In genomic region chr22:48779661-48780596, GRCh38 we compare ENCODE assay signal across 19 cellular contexts.
"Had no signal": no experiment of that assay in that cellular context is flagged by ENCODE, and none has a peak within 500 bp of the region (broad histone marks: within the 10 kb centered on the region; RNA-seq: fewer than 3 reads in every experiment).

No MANE protein-coding gene starts in this region.

- H3K27ac Mint-ChIP-seq: activated CD4-positive, alpha-beta memory T cell treated with anti-CD3 and anti-CD28 coated beads, Interleukin-2, amount 10 ng/mL, durations not matched to agents 7 days and 5 days; activated CD4-positive, alpha-beta T cell treated with anti-CD3 and anti-CD28 coated beads for 36 hours; activated naive CD4-positive, alpha-beta T cell treated with anti-CD3 and anti-CD28 coated beads, Interleukin-2, amount 10 ng/mL, durations not matched to agents 7 days and 5 days; activated T-cell treated with anti-CD3 and anti-CD28 coated beads, Interleukin-2, amount 50 U/mL, for 24 hours; activated T-helper 17 cell treated with anti-CD3 and anti-CD28 coated beads, Interleukin-2, amount 50 U/mL, for 72 hours; mesothelial cell of epicardium; naive thymus-derived CD8-positive, alpha-beta T cell; stimulated activated naive CD8-positive, alpha-beta T cell treated with anti-CD3 and anti-CD28 coated beads, Interleukin-15, Interleukin-2, amounts not matched to agents 100 ng/mL and 50 ng/mL, for 24 hours had no signal

- H3K4me3 ChIP-seq: spleen, thyroid gland had no signal

- H3K36me3 ChIP-seq: spleen, thyroid gland had no signal

- H3K4me3 Mint-ChIP-seq: activated CD4-positive, alpha-beta memory T cell treated with anti-CD3 and anti-CD28 coated beads, Interleukin-2, amount 10 ng/mL, durations not matched to agents 7 days and 5 days; activated CD4-positive, alpha-beta T cell treated with anti-CD3 and anti-CD28 coated beads for 36 hours; activated naive CD4-positive, alpha-beta T cell treated with anti-CD3 and anti-CD28 coated beads, Interleukin-2, amount 10 ng/mL, durations not matched to agents 7 days and 5 days; activated T-cell treated with anti-CD3 and anti-CD28 coated beads, Interleukin-2, amount 50 U/mL, for 24 hours; activated T-helper 17 cell treated with anti-CD3 and anti-CD28 coated beads, Interleukin-2, amount 50 U/mL, for 72 hours; mesothelial cell of epicardium; naive thymus-derived CD8-positive, alpha-beta T cell; stimulated activated naive CD8-positive, alpha-beta T cell treated with anti-CD3 and anti-CD28 coated beads, Interleukin-15, Interleukin-2, amounts not matched to agents 100 ng/mL and 50 ng/mL, for 24 hours had no signal

- H3K9me3 Mint-ChIP-seq: activated CD4-positive, alpha-beta memory T cell treated with anti-CD3 and anti-CD28 coated beads, Interleukin-2, amount 10 ng/mL, durations not matched to agents 7 days and 5 days had no signal

- H3K27ac ChIP-seq: spleen, thyroid gland had no signal

- H3K27me3 Mint-ChIP-seq: activated CD4-positive, alpha-beta memory T cell treated with anti-CD3 and anti-CD28 coated beads, Interleukin-2, amount 10 ng/mL, durations not matched to agents 7 days and 5 days; activated naive CD4-positive, alpha-beta T cell treated with anti-CD3 and anti-CD28 coated beads, Interleukin-2, amount 10 ng/mL, durations not matched to agents 7 days and 5 days had no signal

- H3K9me3 ChIP-seq: thyroid gland had no signal

- H3K4me1 ChIP-seq: spleen, thyroid gland had no signal

- H3K4me1 Mint-ChIP-seq: activated CD4-positive, alpha-beta memory T cell treated with anti-CD3 and anti-CD28 coated beads, Interleukin-2, amount 10 ng/mL, durations not matched to agents 7 days and 5 days; activated CD4-positive, alpha-beta T cell treated with anti-CD3 and anti-CD28 coated beads for 36 hours; activated naive CD4-positive, alpha-beta T cell treated with anti-CD3 and anti-CD28 coated beads, Interleukin-2, amount 10 ng/mL, durations not matched to agents 7 days and 5 days; activated T-helper 17 cell treated with anti-CD3 and anti-CD28 coated beads, Interleukin-2, amount 50 U/mL, for 72 hours; mesothelial cell of epicardium; naive thymus-derived CD8-positive, alpha-beta T cell had no signal

- DNase-seq: activated CD4-positive, alpha-beta memory T cell treated with anti-CD3 and anti-CD28 coated beads, Interleukin-2, amount 10 ng/mL, durations not matched to agents 7 days and 5 days; activated CD4-positive, alpha-beta T cell treated with anti-CD3 and anti-CD28 coated beads for 36 hours; activated CD8-positive, alpha-beta memory T cell treated with anti-CD3 and anti-CD28 coated beads, Interleukin-2, amount 50 U/mL, for 4 hours; activated naive CD4-positive, alpha-beta T cell treated with anti-CD3 and anti-CD28 coated beads, Interleukin-2, amount 10 ng/mL, durations not matched to agents 7 days and 5 days; activated T-cell treated with anti-CD3 and anti-CD28 coated beads, Interleukin-2, amount 50 U/mL, for 24 hours; amygdala; cerebellar nuclear complex; cortex of kidney; foreskin fibroblast; left colon; mammary epithelial cell; spleen; substantia nigra; T-helper 9 cell; thyroid gland had no signal

- H3K27me3 ChIP-seq: thyroid gland had no signal

- ATAC-seq: activated CD4-positive, alpha-beta T cell treated with anti-CD3 and anti-CD28 coated beads for 36 hours; activated T-helper 17 cell treated with anti-CD3 and anti-CD28 coated beads, Interleukin-2, amount 50 U/mL, for 72 hours; left colon; naive thymus-derived CD8-positive, alpha-beta T cell had no signal

- H3K36me3 Mint-ChIP-seq: activated naive CD4-positive, alpha-beta T cell treated with anti-CD3 and anti-CD28 coated beads, Interleukin-2, amount 10 ng/mL, durations not matched to agents 7 days and 5 days; mesothelial cell of epicardium had no signal
